ENCODE assay signal across 8 cellular contexts in genomic region chr15:48810414-48811324, GRCh38. TPM values are rescaled to one million over a fixed set of nuclear protein-coding genes. Genes with fewer than 3 reads are reported as not detected.
A peak's percentile ranks its signal among the peaks of the same experiment; 100 is the strongest.
DNase-seq lines count a peak whose midpoint lies in the region; ATAC-seq and TF ChIP-seq lines count a peak whose summit lies in the region.

Gene CEP152 (minus strand): TSS chr15:48811069. CDS start chr15:48805649, 5,420 bp downstream.

- DNase-seq in DND-41 (peak; percentile 99), Peyer's patch (peak; percentile 95 to 99 (median 97)), esophagus muscularis mucosa (ENCODE audit: extremely low spot score) (peak; percentile 99)
- peak; percentile 96 for DNase-seq in activated T-cell treated with anti-CD3 and anti-CD28 coated beads, Interleukin-2, amount 50 U/mL, for 4 hours
- DNase-seq in stimulated activated CD8-positive, alpha-beta memory T cell treated with anti-CD3 and anti-CD28 coated beads, Interleukin-7, amount 100 ng/mL, for 24 hours (ENCODE audit: low read depth): peak; percentile 93

- H3K36me3 Mint-ChIP-seq in activated T-cell treated with anti-CD3 and anti-CD28 coated beads, Interleukin-2, amount 50 U/mL, for 4 hours (ENCODE audit: insufficient read depth): peaks cover 2% of the 10 kb centered on the region

- WGBS in esophagus muscularis mucosa: under 1% methylated on average over 18 of the region's 51 CpGs

- H3K4me2 ChIP-seq in DND-41 (ENCODE audit: insufficient read depth, low read length): peak within 1 kb of the TSS; percentile 85

- peaks cover 6% of the 10 kb centered on the region; the same call in 1 of the 2 replicates for H4K20me1 ChIP-seq in DND-41 (ENCODE audit: insufficient read depth, low read length)

- H3K27ac ChIP-seq in DND-41 (ENCODE audit: low read length) (peak within 1 kb of the TSS; percentile 91), KOPT-K1 (ENCODE audit: low read depth, low read length, poor library complexity, severe bottlenecking) (peak within 1 kb of the TSS; percentile 81), Peyer's patch (peak within 1 kb of the TSS in 3 of 4 donors; percentile 36 to 73 (median 67)), esophagus muscularis mucosa (replicated peaks in 1 of 4) (peak within 1 kb of the TSS; percentile 44 to 69 (median 64)), muscle layer of duodenum (ENCODE audit: low read length) (peak within 1 kb of the TSS; percentile 59)

- H3K27me3 ChIP-seq in DND-41 (ENCODE audit: insufficient read depth, low read length, poor library complexity) (no peaks in the 10 kb centered on the region), Peyer's patch (no peaks in the 10 kb centered on the region), esophagus muscularis mucosa (peaks cover 0 to 6% (median 0%) of the 10 kb centered on the region in 4 donors), muscle layer of duodenum (ENCODE audit: low read depth, low read length) (no peaks in the 10 kb centered on the region)

- H3K9me3 ChIP-seq in DND-41 (ENCODE audit: insufficient read depth, low read length, severe bottlenecking): no peaks in the 10 kb centered on the region
- no peaks in the 10 kb centered on the region for H3K9me3 ChIP-seq in KOPT-K1 (ENCODE audit: insufficient read depth, low read length, poor library complexity, severe bottlenecking)
- H3K9me3 ChIP-seq in Peyer's patch: no peaks in the 10 kb centered on the region
- no peaks in the 10 kb centered on the region for H3K9me3 ChIP-seq in esophagus muscularis mucosa
- no peaks in the 10 kb centered on the region for H3K9me3 ChIP-seq in muscle layer of duodenum (ENCODE audit: control insufficient read depth in 1 of 2, low read length in 2 of 2)

- H3K4me3 Mint-ChIP-seq in activated T-cell treated with anti-CD3 and anti-CD28 coated beads, Interleukin-2, amount 50 U/mL, for 4 hours: peak within 1 kb of the TSS; percentile 96

- peaks cover 2% of the 10 kb centered on the region for H3K27me3 Mint-ChIP-seq in activated T-cell treated with anti-CD3 and anti-CD28 coated beads, Interleukin-2, amount 50 U/mL, for 4 hours (ENCODE audit: low read depth)

- TF ChIP-seq EP300 in esophagus muscularis mucosa (IDR thresholded peaks at IDR 0.05): no peak

- peak within 1 kb of the TSS; percentile 92 for H2AFZ ChIP-seq in DND-41 (ENCODE audit: low read depth, low read length)

- no peaks in the 10 kb centered on the region for H3K9me3 Mint-ChIP-seq in activated T-cell treated with anti-CD3 and anti-CD28 coated beads, Interleukin-2, amount 50 U/mL, for 4 hours

- ATAC-seq in DND-41 (ENCODE audit: insufficient read depth, low read depth) (peak; percentile 96), GM21825 (IDR thresholded peaks at IDR 0.05; ENCODE audit: unreplicated experiment) (peak; percentile 98)
- peak; percentile 97 to 98 for ATAC-seq in activated T-cell treated with anti-CD3 and anti-CD28 coated beads, Interleukin-2, amount 50 U/mL, for 4 hours

- peak; percentile 4 to 50 for TF ChIP-seq POLR2A in Peyer's patch (IDR thresholded peaks at IDR 0.05)
- TF ChIP-seq POLR2A in esophagus muscularis mucosa (IDR thresholded peaks at IDR 0.05; ENCODE audit: low read depth): no peak

- H3K4me1 ChIP-seq in DND-41 (ENCODE audit: insufficient read depth, low read length) (peaks cover 49% of the 10 kb centered on the region), Peyer's patch (peaks cover 0 to 11% (median 0%) of the 10 kb centered on the region in 4 donors), esophagus muscularis mucosa (peaks cover 4 to 19% (median 16%) of the 10 kb centered on the region in 4 donors), muscle layer of duodenum (ENCODE audit: control insufficient read depth in 1 of 2, insufficient read depth in 2 of 2, low read length in 2 of 2) (peaks cover 0 to 10% of the 10 kb centered on the region in 2 donors)

- H3K9ac ChIP-seq in DND-41 (ENCODE audit: low read depth, low read length): peak within 1 kb of the TSS; percentile 90

- H3K79me2 ChIP-seq in DND-41 (ENCODE audit: insufficient read depth, low read length): peaks cover 51% of the 10 kb centered on the region

- H3K4me3 ChIP-seq in DND-41 (ENCODE audit: low read depth in 1 of 2, low read length in 2 of 2): peak within 1 kb of the TSS; percentile 77 to 92
- peak within 1 kb of the TSS; percentile 59 to 79 (median 72) for H3K4me3 ChIP-seq in Peyer's patch
- peak within 1 kb of the TSS; percentile 66 to 90 (median 81) for H3K4me3 ChIP-seq in esophagus muscularis mucosa
- peak within 1 kb of the TSS; percentile 96 to 98 for H3K4me3 ChIP-seq in muscle layer of duodenum (ENCODE audit: low read depth in 1 of 2, low read length in 2 of 2)

- peaks cover 25% of the 10 kb centered on the region for H3K4me1 Mint-ChIP-seq in activated T-cell treated with anti-CD3 and anti-CD28 coated beads, Interleukin-2, amount 50 U/mL, for 4 hours (ENCODE audit: low read depth)

- TF ChIP-seq CTCF in DND-41 (IDR thresholded peaks at IDR 0.05; ENCODE audit: borderline replicate concordance, extremely low read depth, low read length, poor library complexity, severe bottlenecking): no peak
- peak in 2 of 6 experiments; percentile 6 to 18 for TF ChIP-seq CTCF in Peyer's patch (IDR thresholded peaks at IDR 0.05)
- TF ChIP-seq CTCF in esophagus muscularis mucosa (IDR thresholded peaks at IDR 0.05): no peak

- peaks cover 4% of the 10 kb centered on the region; the same call in 1 of the 2 replicates for H3K36me3 ChIP-seq in DND-41 (ENCODE audit: insufficient read depth, low read length)
- no peaks in the 10 kb centered on the region for H3K36me3 ChIP-seq in KOPT-K1 (ENCODE audit: insufficient read depth, low read length)
- H3K36me3 ChIP-seq in Peyer's patch: no peaks in the 10 kb centered on the region
- H3K36me3 ChIP-seq in esophagus muscularis mucosa: no peaks in the 10 kb centered on the region
- H3K36me3 ChIP-seq in muscle layer of duodenum (ENCODE audit: control insufficient read depth in 1 of 2, insufficient read depth in 2 of 2, low read length in 2 of 2): no peaks in the 10 kb centered on the region

- intact Hi-C loops in esophagus muscularis mucosa (cut with DNase I): no loop called here

RNA-seq across cellular contexts. Expression of gene CEP152, which starts in this region (rescaled TPM):
- total RNA-seq in Peyer's patch: 10 to 100 TPM; 13.7 to 43.7 (median 16.5) TPM
- 10 to 100 TPM; 10.2 to 12.5 (median 12.5) TPM for total RNA-seq in activated T-cell treated with anti-CD3 and anti-CD28 coated beads, Interleukin-2, amount 50 U/mL, for 4 hours
- total RNA-seq in esophagus muscularis mucosa: 10 to 100 TPM in 1 of 4 donors, 1 to 10 TPM in 3; 2.7 to 10.1 (median 3.9) TPM

Comparison
In these comparisons a context has a peak if more than half of its experiments do, and no peak if none do; other contexts are left out.
1. Peak in every context shown above with its lines: DNase-seq, ATAC-seq, H3K4me3 ChIP-seq and H3K27ac ChIP-seq.